Comparison of ENCODE assay signal across 7 cellular contexts in the genomic region with DNA sequence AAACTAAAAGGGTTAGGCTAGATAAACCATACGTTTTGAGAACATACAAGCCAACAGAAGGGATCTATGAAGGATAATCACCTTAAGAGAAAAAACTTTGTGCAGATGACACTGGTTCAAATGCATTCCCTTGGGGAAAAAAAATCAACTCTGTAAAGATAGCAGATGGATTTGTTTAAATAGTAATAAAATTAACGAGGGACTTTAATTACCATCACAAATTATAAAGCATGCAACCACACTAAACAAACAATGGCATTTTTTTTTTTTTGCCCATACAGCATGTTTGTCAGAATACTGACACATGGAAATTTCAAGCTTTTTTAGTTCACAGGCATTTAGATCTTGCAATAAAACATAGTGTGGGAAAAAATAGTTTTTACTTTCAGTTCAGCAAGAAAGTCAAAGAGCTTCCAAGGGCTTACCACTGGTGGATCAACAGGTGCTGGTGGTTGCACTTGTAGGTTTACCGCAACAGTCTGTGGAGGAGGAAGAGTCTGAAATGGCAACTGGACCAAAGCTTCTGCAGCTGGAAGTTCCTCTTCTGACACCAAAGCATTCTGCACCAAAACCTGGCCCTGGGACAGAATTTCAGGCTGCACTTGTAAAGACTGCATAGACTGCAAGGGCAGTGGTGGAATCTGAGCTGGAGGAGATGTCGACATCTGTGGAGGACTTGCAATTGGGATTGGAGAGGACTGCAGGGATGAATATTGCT. TPM values are rescaled to one million over a fixed set of nuclear protein-coding genes. Genes with fewer than 3 reads are reported as not detected.
DNase-seq lines count a peak whose midpoint lies in the region; ATAC-seq and FAIRE-seq lines count a peak whose summit lies in the region.

No MANE protein-coding gene starts in this region.

- no peak overlapping the region for H4K8ac ChIP-seq in neuronal stem cell (ENCODE audit: low read depth, low read length)

- H3K4ac ChIP-seq in neuronal stem cell (ENCODE audit: low read length), result no peak overlapping the region

- no peak overlapping the region for H2BK15ac ChIP-seq in neuronal stem cell (ENCODE audit: low read length)

- no peak overlapping the region for H2AFZ ChIP-seq in neuronal stem cell (ENCODE audit: low read length)

- H3K14ac ChIP-seq in neuronal stem cell (ENCODE audit: low read length), result no peak overlapping the region

- no peak overlapping the region for H2BK12ac ChIP-seq in neuronal stem cell (ENCODE audit: low read length)

- peaks cover 9 to 77% of the 10 kb centered on the region in 2 donors for H3K36me3 ChIP-seq in neuronal stem cell (replicated peaks in 1 of 2; ENCODE audit: control insufficient read depth in 2 of 2, insufficient read depth in 2 of 2, low read length in 2 of 2)

- no peaks in the 10 kb centered on the region for H3K27me3 ChIP-seq in neuronal stem cell (ENCODE audit: control insufficient read depth in 3 of 3, insufficient read depth in 3 of 3, low read depth in 1 of 3, low read length in 3 of 3)

- H3K9ac ChIP-seq in neuronal stem cell (ENCODE audit: low read depth, low read length, poor library complexity), result no peak overlapping the region

- no peak overlapping the region for H2BK120ac ChIP-seq in neuronal stem cell (ENCODE audit: low read depth, low read length)

- ATAC-seq in GM18868 (IDR thresholded peaks at IDR 0.05; ENCODE audit: unreplicated experiment) (peak; percentile 92), HG02642 (IDR thresholded peaks at IDR 0.05; ENCODE audit: poor library complexity, unreplicated experiment) (peak; percentile 95)

- H3K18ac ChIP-seq in neuronal stem cell (ENCODE audit: low read length), result no peak overlapping the region

- H3K4me3 ChIP-seq in neuronal stem cell (ENCODE audit: low read length in 2 of 2), result no peak overlapping the region

- no peak overlapping the region for H3K4me2 ChIP-seq in neuronal stem cell (ENCODE audit: insufficient read depth, low read length, poor library complexity, severe bottlenecking)

- FAIRE-seq in urothelium cell line (lab: Jason Lieb, UNC), result no peak

- no peak overlapping the region for H4K91ac ChIP-seq in neuronal stem cell (ENCODE audit: low read depth, low read length, poor library complexity)

- H3K9me3 ChIP-seq in neuronal stem cell (replicated peaks in 1 of 2; ENCODE audit: control insufficient read depth in 2 of 2, insufficient read depth in 1 of 2, low read depth in 1 of 2, low read length in 2 of 2), result peaks cover 0 to 5% of the 10 kb centered on the region in 2 donors

- H3K4me1 ChIP-seq in neuronal stem cell (ENCODE audit: control insufficient read depth in 2 of 2, insufficient read depth in 1 of 2, low read depth in 1 of 2, low read length in 2 of 2), result no peaks in the 10 kb centered on the region

- no peaks in the 10 kb centered on the region for H3K79me1 ChIP-seq in neuronal stem cell (ENCODE audit: low read depth, low read length)

- no CpG with 5 or more reads among the region's 4 CpGs for WGBS in neuronal stem cell (ENCODE audit: extremely low coverage in 2 of 2, insufficient read length in 2 of 2, insufficient replicate concordance in 1 of 2), 2 donors

- no peak overlapping the region for H2BK5ac ChIP-seq in neuronal stem cell (ENCODE audit: low read length)

- H2AK5ac ChIP-seq in neuronal stem cell (ENCODE audit: low read depth, low read length), result no peak overlapping the region

- no peak overlapping the region for H3K27ac ChIP-seq in neuronal stem cell (replicated peaks; ENCODE audit: low read length)

- DNase-seq in NCI-H146 treated with DMSO at 0.1 percent for 48 hours (lab: John Stamatoyannopoulos, UW; ENCODE audit: unreplicated experiment) (peak; percentile 16), foreskin melanocyte (peak; percentile 6), urothelium cell line (ENCODE audit: low spot score) (no peak), neuronal stem cell (ENCODE audit: low spot score) (no peak), HCEC 1CT (no peak)

- H3K23ac ChIP-seq in neuronal stem cell (ENCODE audit: low read depth, low read length, poor library complexity), result no peak overlapping the region

RNA-seq across cellular contexts. Expression of gene PHC3, which starts 53.1 kb away (rescaled TPM):
- polyA plus RNA-seq in neuronal stem cell (2013, experiment 1 of 2), result 25.6 TPM
- polyA plus RNA-seq in neuronal stem cell (2013, experiment 2 of 2), result 30.2 TPM

Comparison
In these comparisons a context has a peak if more than half of its experiments do, and no peak if none do; other contexts are left out.
1. DNase-seq: peak in NCI-H146 treated with DMSO at 0.1 percent for 48 hours (single experiment) and foreskin melanocyte (single experiment); none in urothelium cell line (single experiment), neuronal stem cell (single experiment) and HCEC 1CT (single experiment).